Comparison of ENCODE assay signal across 14 cellular contexts in the genomic region with DNA sequence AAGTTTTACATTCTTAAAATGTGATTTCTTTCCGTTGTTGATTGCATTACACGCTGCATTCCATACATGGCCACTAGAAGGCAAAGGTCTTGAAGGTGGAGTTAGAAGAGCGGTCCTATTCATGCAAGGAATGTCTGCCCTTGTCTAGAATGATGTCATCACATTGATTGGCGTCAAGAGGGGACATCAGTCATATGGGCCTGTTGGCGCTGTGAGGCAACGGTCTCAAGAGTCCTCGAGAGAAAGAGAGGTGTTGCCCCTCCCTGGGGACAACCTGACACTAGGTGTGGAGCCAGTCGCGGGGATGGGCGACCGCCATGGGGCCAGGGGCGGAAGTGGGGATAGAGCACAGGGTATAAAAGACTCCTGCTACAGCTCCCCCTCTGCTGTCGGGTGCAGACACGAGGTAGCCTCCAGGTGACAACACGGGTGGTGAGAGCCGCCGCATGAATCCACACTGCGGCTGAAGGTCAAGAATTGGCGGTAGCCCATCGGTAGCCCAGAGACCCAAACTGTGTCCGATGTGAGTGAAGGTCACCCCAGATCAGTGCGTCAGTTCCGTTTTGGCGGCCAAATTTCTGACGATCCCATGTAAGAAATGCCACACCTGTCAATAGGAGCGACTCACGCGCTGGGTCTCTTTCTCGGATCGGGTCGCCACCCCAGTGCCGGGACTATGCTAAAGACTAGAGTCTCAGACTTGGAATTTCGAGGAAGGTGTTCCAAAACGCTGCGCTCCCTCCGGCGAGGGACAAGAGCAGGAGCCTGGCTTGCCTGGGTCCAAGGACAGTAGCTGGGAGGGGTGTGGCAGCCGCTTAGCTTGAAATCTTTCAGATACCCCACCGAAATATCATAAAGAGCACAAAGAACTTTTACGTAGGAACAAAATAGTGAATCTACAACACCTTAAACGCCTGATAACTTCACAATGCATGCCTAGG.
DNase-seq lines count a peak whose midpoint lies in the region; ATAC-seq and TF ChIP-seq lines count a peak whose summit lies in the region.
"Had no signal": no experiment of that assay in that cellular context is flagged by ENCODE, and none has a peak within 500 bp of the region (broad histone marks: within the 10 kb centered on the region; RNA-seq: fewer than 3 reads in every experiment).

No MANE protein-coding gene starts in this region.

- peaks cover 5 to 14% of the 10 kb centered on the region in 2 donors for H3K9me3 Mint-ChIP-seq in activated naive CD4-positive, alpha-beta T cell treated with anti-CD3 and anti-CD28 coated beads, Interleukin-2, amount 50 U/mL, for 72 hours
- peaks cover 1% of the 10 kb centered on the region for H3K9me3 Mint-ChIP-seq in activated naive CD4-positive, alpha-beta T cell treated with anti-CD3 and anti-CD28 coated beads, Interleukin-2, amount 10 ng/mL, durations not matched to agents 7 days and 5 days
- H3K9me3 Mint-ChIP-seq in glutamatergic neuron (ENCODE audit: unreplicated experiment) = no peaks in the 10 kb centered on the region
- H3K9me3 Mint-ChIP-seq in stimulated activated naive CD8-positive, alpha-beta T cell treated with anti-CD3 and anti-CD28 coated beads, Interleukin-15, amount 100 ng/mL, for 72 hours = no peaks in the 10 kb centered on the region

- peaks cover 19 to 21% of the 10 kb centered on the region in 2 donors for H3K36me3 Mint-ChIP-seq in activated naive CD4-positive, alpha-beta T cell treated with anti-CD3 and anti-CD28 coated beads, Interleukin-2, amount 50 U/mL, for 72 hours
- no peaks in the 10 kb centered on the region for H3K36me3 Mint-ChIP-seq in activated naive CD4-positive, alpha-beta T cell treated with anti-CD3 and anti-CD28 coated beads, Interleukin-2, amount 10 ng/mL, durations not matched to agents 7 days and 5 days
- no peaks in the 10 kb centered on the region for H3K36me3 Mint-ChIP-seq in glutamatergic neuron (ENCODE audit: unreplicated experiment)

- CTCF ChIA-PET in activated naive CD4-positive, alpha-beta T cell treated with anti-CD3 and anti-CD28 coated beads, Interleukin-2, amount 10 ng/mL, durations not matched to agents 7 days and 5 days (lab: Charles Lee) = no interaction called here

- peak; percentile 16 to 46 for ATAC-seq in activated naive CD4-positive, alpha-beta T cell treated with anti-CD3 and anti-CD28 coated beads, Interleukin-2, amount 50 U/mL, for 72 hours
- peak; percentile 49 for ATAC-seq in stimulated activated naive CD8-positive, alpha-beta T cell treated with anti-CD3 and anti-CD28 coated beads, Interleukin-15, amount 100 ng/mL, for 72 hours
- ATAC-seq in HG02759 (IDR thresholded peaks at IDR 0.05; ENCODE audit: unreplicated experiment) (no peak), GM21381 (IDR thresholded peaks at IDR 0.05; ENCODE audit: unreplicated experiment) (no peak), HG03457 (IDR thresholded peaks at IDR 0.05; ENCODE audit: unreplicated experiment) (no peak)
- ATAC-seq: left cardiac atrium had no signal

- peak; percentile 31 for TF ChIP-seq CTCF in glutamatergic neuron (IDR thresholded peaks at IDR 0.05; ENCODE audit: partially characterized antibody, unreplicated experiment)

- DNase-seq in activated naive CD4-positive, alpha-beta T cell treated with anti-CD3 and anti-CD28 coated beads, Interleukin-2, amount 50 U/mL, for 72 hours (ENCODE audit: low spot score in 2 of 2) = no peak
- no peak for DNase-seq in activated naive CD4-positive, alpha-beta T cell treated with anti-CD3 and anti-CD28 coated beads, Interleukin-2, amount 10 ng/mL, durations not matched to agents 7 days and 5 days
- DNase-seq in RPMI8226 (peak; percentile 43), glutamatergic neuron (no peak)
- DNase-seq in stimulated activated naive CD8-positive, alpha-beta T cell treated with anti-CD3 and anti-CD28 coated beads, Interleukin-15, amount 100 ng/mL, for 72 hours = no peak
- DNase-seq: activated CD4-positive, alpha-beta T cell treated with anti-CD3 and anti-CD28 coated beads for 48 hours; AML-193; left cardiac atrium; NCI-H510A; occipital lobe; stomach had no signal

- no peak overlapping the region for H3K4me3 Mint-ChIP-seq in activated naive CD4-positive, alpha-beta T cell treated with anti-CD3 and anti-CD28 coated beads, Interleukin-2, amount 10 ng/mL, durations not matched to agents 7 days and 5 days
- peak overlapping the region; percentile 82 for H3K4me3 Mint-ChIP-seq in glutamatergic neuron (ENCODE audit: unreplicated experiment)
- H3K4me3 Mint-ChIP-seq in stimulated activated naive CD8-positive, alpha-beta T cell treated with anti-CD3 and anti-CD28 coated beads, Interleukin-15, amount 100 ng/mL, for 72 hours = peak overlapping the region; percentile 68 to 77

- no peak overlapping the region for H3K27ac Mint-ChIP-seq in activated naive CD4-positive, alpha-beta T cell treated with anti-CD3 and anti-CD28 coated beads, Interleukin-2, amount 50 U/mL, for 72 hours
- no peak overlapping the region for H3K27ac Mint-ChIP-seq in activated naive CD4-positive, alpha-beta T cell treated with anti-CD3 and anti-CD28 coated beads, Interleukin-2, amount 10 ng/mL, durations not matched to agents 7 days and 5 days
- H3K27ac Mint-ChIP-seq in glutamatergic neuron (ENCODE audit: unreplicated experiment) = no peak overlapping the region
- H3K27ac Mint-ChIP-seq in stimulated activated naive CD8-positive, alpha-beta T cell treated with anti-CD3 and anti-CD28 coated beads, Interleukin-15, amount 100 ng/mL, for 72 hours = no peak overlapping the region

- peaks cover 69% of the 10 kb centered on the region for H3K27me3 Mint-ChIP-seq in activated naive CD4-positive, alpha-beta T cell treated with anti-CD3 and anti-CD28 coated beads, Interleukin-2, amount 10 ng/mL, durations not matched to agents 7 days and 5 days
- peaks cover 6% of the 10 kb centered on the region for H3K27me3 Mint-ChIP-seq in glutamatergic neuron (ENCODE audit: unreplicated experiment)
- peaks cover 91% of the 10 kb centered on the region for H3K27me3 Mint-ChIP-seq in stimulated activated naive CD8-positive, alpha-beta T cell treated with anti-CD3 and anti-CD28 coated beads, Interleukin-15, amount 100 ng/mL, for 72 hours

- no peaks in the 10 kb centered on the region for H3K4me1 Mint-ChIP-seq in activated naive CD4-positive, alpha-beta T cell treated with anti-CD3 and anti-CD28 coated beads, Interleukin-2, amount 10 ng/mL, durations not matched to agents 7 days and 5 days
- peaks cover 4% of the 10 kb centered on the region for H3K4me1 Mint-ChIP-seq in glutamatergic neuron (ENCODE audit: low read depth, unreplicated experiment)
- peaks cover 14% of the 10 kb centered on the region for H3K4me1 Mint-ChIP-seq in stimulated activated naive CD8-positive, alpha-beta T cell treated with anti-CD3 and anti-CD28 coated beads, Interleukin-15, amount 100 ng/mL, for 72 hours

Comparison
In these comparisons a context has a peak if more than half of its experiments do, and no peak if none do; other contexts are left out.
1. ATAC-seq: peak in activated naive CD4-positive, alpha-beta T cell treated with anti-CD3 and anti-CD28 coated beads, Interleukin-2, amount 50 U/mL, for 72 hours (2 of 2) and stimulated activated naive CD8-positive, alpha-beta T cell treated with anti-CD3 and anti-CD28 coated beads, Interleukin-15, amount 100 ng/mL, for 72 hours (single experiment); none in HG02759 (single experiment), GM21381 (single experiment) and HG03457 (single experiment).